Comparison of ENCODE assay signal across 8 cellular contexts in the genomic region with DNA sequence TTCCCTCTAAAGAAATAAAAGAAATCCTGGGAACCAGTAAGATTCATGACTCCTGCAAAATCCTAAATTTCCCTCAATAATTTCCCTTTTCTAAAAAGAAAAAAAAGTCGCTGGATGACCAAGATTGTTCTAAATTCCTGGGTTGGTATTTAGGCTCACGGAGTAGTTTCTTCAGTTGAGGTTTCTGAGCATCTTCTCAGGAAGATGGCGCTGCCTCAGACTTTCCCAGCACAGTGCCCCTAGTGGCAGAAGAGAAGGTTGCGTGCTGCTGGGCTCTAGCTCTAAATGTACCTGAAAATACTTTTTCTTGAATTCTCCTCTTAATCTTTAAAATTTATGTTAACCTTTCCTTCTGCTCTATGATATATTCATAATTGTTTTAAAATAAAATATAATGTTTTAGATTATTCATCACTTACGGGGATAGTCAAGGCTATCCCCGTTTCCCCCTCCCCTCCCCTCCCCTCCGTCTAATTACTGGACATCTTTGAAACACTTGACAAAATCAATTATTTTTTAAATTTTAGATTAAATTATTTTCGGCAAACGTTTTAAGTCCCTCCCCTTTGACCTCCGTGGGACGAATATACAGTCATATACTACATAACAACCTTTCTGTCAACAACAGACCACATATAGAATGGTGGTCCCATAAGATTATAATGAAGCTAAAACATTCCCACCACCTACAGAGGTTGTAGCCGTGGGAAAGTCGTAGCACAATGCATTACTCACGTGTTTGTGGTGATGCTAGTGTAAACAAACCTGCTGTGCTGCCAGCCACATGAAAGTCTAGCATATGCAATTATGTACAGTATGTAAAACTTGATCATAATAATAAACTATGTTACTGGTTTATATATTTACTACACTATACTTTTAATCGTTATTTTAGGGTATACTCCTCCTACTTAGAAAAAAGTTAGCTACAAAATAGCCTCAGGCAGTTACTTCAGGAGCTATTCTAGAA. TPM values are rescaled to one million over a fixed set of nuclear protein-coding genes. Genes with fewer than 3 reads are reported as not detected.
DNase-seq lines count a peak whose midpoint lies in the region; ATAC-seq and TF ChIP-seq lines count a peak whose summit lies in the region.

No MANE protein-coding gene starts in this region.

- POLR2A ChIA-PET in activated CD4-positive, alpha-beta T cell treated with anti-CD3 and anti-CD28 coated beads for 36 hours (lab: Charles Lee) = no interaction called here

- no peak overlapping the region for H3K27ac ChIP-seq in right atrium auricular region
- no peak overlapping the region for H3K27ac ChIP-seq in thyroid gland

- H3K4me1 ChIP-seq in right atrium auricular region (peaks cover 0 to 23% of the 10 kb centered on the region in 2 donors), thyroid gland (no peaks in the 10 kb centered on the region)

- no peak for TF ChIP-seq POLR2A in thyroid gland (IDR thresholded peaks at IDR 0.05)

- DNase-seq in right atrium auricular region (ENCODE audit: low spot score) = no peak
- DNase-seq in cardiac septum (ENCODE audit: low spot score) = no peak
- peak; percentile 74 for DNase-seq in M059J (ENCODE audit: low read depth)
- DNase-seq in activated CD4-positive, alpha-beta T cell treated with anti-CD3 and anti-CD28 coated beads for 36 hours = peak; percentile 79
- peak; percentile 65 for DNase-seq in dermis blood vessel endothelial cell
- peak; percentile 56 for DNase-seq in nephron progenitor cell
- peak; percentile 40 to 50 for DNase-seq in thyroid gland
- no peak for DNase-seq in AG08395 (ENCODE audit: low spot score)

- no peaks in the 10 kb centered on the region for H3K9me3 Mint-ChIP-seq in activated CD4-positive, alpha-beta T cell treated with anti-CD3 and anti-CD28 coated beads for 36 hours (ENCODE audit: low read depth)
- no peaks in the 10 kb centered on the region for H3K9me3 Mint-ChIP-seq in nephron progenitor cell

- no peak overlapping the region for H3K27ac Mint-ChIP-seq in activated CD4-positive, alpha-beta T cell treated with anti-CD3 and anti-CD28 coated beads for 36 hours
- no peak overlapping the region for H3K27ac Mint-ChIP-seq in nephron progenitor cell

- no peaks in the 10 kb centered on the region for H3K27me3 Mint-ChIP-seq in activated CD4-positive, alpha-beta T cell treated with anti-CD3 and anti-CD28 coated beads for 36 hours
- H3K27me3 Mint-ChIP-seq in nephron progenitor cell (ENCODE audit: low read depth, poor library complexity) = peaks cover 4% of the 10 kb centered on the region

- no peak overlapping the region for H3K4me3 Mint-ChIP-seq in activated CD4-positive, alpha-beta T cell treated with anti-CD3 and anti-CD28 coated beads for 36 hours
- H3K4me3 Mint-ChIP-seq in nephron progenitor cell = no peak overlapping the region

- WGBS in thyroid gland, 2 donors = 58 to 59% methylated on average over 15 of the region's 15 CpGs

- no peaks in the 10 kb centered on the region for H3K4me1 Mint-ChIP-seq in activated CD4-positive, alpha-beta T cell treated with anti-CD3 and anti-CD28 coated beads for 36 hours
- H3K4me1 Mint-ChIP-seq in nephron progenitor cell = peaks cover 7% of the 10 kb centered on the region

- intact Hi-C loops in cardiac septum (cut with DNase I) = loop anchor here (5.0 to 10.0 kb wide), 2 partner anchors 110 to 283 kb away; no protein-coding TSS in a partner anchor
- intact Hi-C loops in activated CD4-positive, alpha-beta T cell treated with anti-CD3 and anti-CD28 coated beads for 36 hours (cut with DNase I, micrococcal nuclease) = no loop called here
- intact Hi-C loops in thyroid gland (cut with DNase I) = no loop called here

- H3K4me3 ChIP-seq in right atrium auricular region = no peak overlapping the region
- H3K4me3 ChIP-seq in thyroid gland (replicated peaks in 1 of 3) = no peak overlapping the region

- no peaks in the 10 kb centered on the region for H3K36me3 Mint-ChIP-seq in activated CD4-positive, alpha-beta T cell treated with anti-CD3 and anti-CD28 coated beads for 36 hours (ENCODE audit: low read depth)
- no peaks in the 10 kb centered on the region for H3K36me3 Mint-ChIP-seq in nephron progenitor cell (ENCODE audit: low read depth)

- no peaks in the 10 kb centered on the region for H3K27me3 ChIP-seq in right atrium auricular region
- H3K27me3 ChIP-seq in thyroid gland = no peaks in the 10 kb centered on the region

- TF ChIP-seq CTCF in right atrium auricular region (IDR thresholded peaks at IDR 0.05) (peak; percentile 58 to 79), nephron progenitor cell (IDR thresholded peaks at IDR 0.05) (peak; percentile 75), thyroid gland (IDR thresholded peaks at IDR 0.05) (peak; percentile 33 to 95 (median 58))

- H3K9me3 ChIP-seq in right atrium auricular region (no peaks in the 10 kb centered on the region), thyroid gland (no peaks in the 10 kb centered on the region)

- CTCF ChIA-PET in activated CD4-positive, alpha-beta T cell treated with anti-CD3 and anti-CD28 coated beads for 36 hours (lab: Charles Lee) = interaction anchor here (0.6 to 2.4 kb wide), 19 partner anchors 10 to 1173 kb away, joined by 3 to 14 read pairs (median 3); no protein-coding TSS in a partner anchor

- peak; percentile 77 for ATAC-seq in activated CD4-positive, alpha-beta T cell treated with anti-CD3 and anti-CD28 coated beads for 36 hours

- H3K36me3 ChIP-seq in right atrium auricular region (no peaks in the 10 kb centered on the region), thyroid gland (no peaks in the 10 kb centered on the region)

RNA-seq across cellular contexts. Expression of a gene that starts 41.0 kb away (rescaled TPM):
- total RNA-seq in right atrium auricular region = 100 to 1,000 TPM in 1 of 2 donors, 10 to 100 TPM in 1; 28.1 to 131 TPM
- total RNA-seq in cardiac septum = 75.1 TPM
- total RNA-seq in M059J (2014; rRNA removed; shearing (Covaris generic)) = 23.5 and 31.7 TPM in 2 replicates
- total RNA-seq in activated CD4-positive, alpha-beta T cell treated with anti-CD3 and anti-CD28 coated beads for 36 hours = 10 to 100 TPM; 21.2 to 25.6 TPM
- total RNA-seq in dermis blood vessel endothelial cell = 13.4 and 18.7 TPM in 2 replicates
- 10 to 100 TPM; 10.9 to 32.5 (median 22.9) TPM for total RNA-seq in thyroid gland

Comparison
In these comparisons a context has a peak if more than half of its experiments do, and no peak if none do; other contexts are left out.
1. DNase-seq: peak in M059J (single experiment), activated CD4-positive, alpha-beta T cell treated with anti-CD3 and anti-CD28 coated beads for 36 hours (single experiment), dermis blood vessel endothelial cell (single experiment), nephron progenitor cell (single experiment) and thyroid gland (2 of 2); none in right atrium auricular region (single experiment), cardiac septum (single experiment) and AG08395 (single experiment).
2. Peak in every context shown above with its lines, with median percentiles within 50 percentile points of each other: CTCF ChIP-seq.